ENCODE assay signal across 1 cellular context in genomic region chr14:21023817-21024667, GRCh38.
TF ChIP-seq lines count a peak whose summit lies in the region.

No MANE protein-coding gene starts in this region.

TF ChIP-seq in HepG2, 621 proteins besides CTCF, POLR2A, EP300 and RAD21 (continued from another document and continues in another):
- TF ChIP-seq ZNF513 (CRISPR knock-in tag; conservative IDR thresholded peaks at IDR 0.05) (no peak), STAT5B (CRISPR knock-in tag; IDR thresholded peaks at IDR 0.05) (no peak), SOX13 (IDR thresholded peaks at IDR 0.05) (no peak), SOX13 (CRISPR knock-in tag; conservative IDR thresholded peaks at IDR 0.05 in 1 of 2, IDR thresholded peaks at IDR 0.05 in 1 of 2) (no peak), EED (CRISPR knock-in tag; IDR thresholded peaks at IDR 0.05) (no peak), ZKSCAN8 (CRISPR knock-in tag; IDR thresholded peaks at IDR 0.05; ENCODE audit: borderline replicate concordance) (no peak), EZH2 (conservative IDR thresholded peaks at IDR 0.05; ENCODE audit: low read depth, low read length) (no peak), ZNF839 (CRISPR knock-in tag; IDR thresholded peaks at IDR 0.05; ENCODE audit: borderline replicate concordance) (no peak), ZNF142 (CRISPR knock-in tag; IDR thresholded peaks at IDR 0.05) (no peak), TCF12 (IDR thresholded peaks at IDR 0.05) (no peak), TCF12 (CRISPR knock-in tag; IDR thresholded peaks at IDR 0.05) (peak; percentile 28; the same call in 1 of the 2 replicates), KLF16 (CRISPR knock-in tag; IDR thresholded peaks at IDR 0.05) (no peak), ZNF710 (CRISPR knock-in tag; IDR thresholded peaks at IDR 0.05; ENCODE audit: borderline replicate concordance) (no peak; the same call in 1 of the 2 replicates), KAT7 (CRISPR knock-in tag; IDR thresholded peaks at IDR 0.05; ENCODE audit: borderline replicate concordance) (no peak), WIZ (CRISPR knock-in tag; IDR thresholded peaks at IDR 0.05) (0 out of 2 replicates have a peak, but pooled peaks have one; percentile 67), ZNF362 (CRISPR knock-in tag; IDR thresholded peaks at IDR 0.05; ENCODE audit: borderline replicate concordance) (no peak), RXRB (CRISPR knock-in tag; IDR thresholded peaks at IDR 0.05; ENCODE audit: borderline replicate concordance) (peak; percentile 78), ZNF354B (CRISPR knock-in tag; IDR thresholded peaks at IDR 0.05) (no peak), DMTF1 (CRISPR knock-in tag; IDR thresholded peaks at IDR 0.05) (no peak), ZNF317 (CRISPR knock-in tag; IDR thresholded peaks at IDR 0.05) (peak; percentile 40; the same call in 1 of the 2 replicates), THAP7 (CRISPR knock-in tag; IDR thresholded peaks at IDR 0.05) (no peak), PLSCR1 (CRISPR knock-in tag; IDR thresholded peaks at IDR 0.05; ENCODE audit: borderline replicate concordance) (no peak), SIX1 (CRISPR knock-in tag; IDR thresholded peaks at IDR 0.05; ENCODE audit: borderline replicate concordance) (no peak), NFYC (CRISPR knock-in tag; IDR thresholded peaks at IDR 0.05) (0 out of 2 replicates have a peak, but pooled peaks have one; percentile 26), MIER2 (CRISPR knock-in tag; IDR thresholded peaks at IDR 0.05) (no peak), ZNF558 (CRISPR knock-in tag; IDR thresholded peaks at IDR 0.05; ENCODE audit: borderline replicate concordance) (peak; percentile 14; the same call in 1 of the 2 replicates), ZBTB20 (CRISPR knock-in tag; IDR thresholded peaks at IDR 0.05; ENCODE audit: borderline replicate concordance, low read depth) (no peak), NFAT5 (CRISPR knock-in tag; IDR thresholded peaks at IDR 0.05) (no peak), ZNF350 (CRISPR knock-in tag; IDR thresholded peaks at IDR 0.05; ENCODE audit: borderline replicate concordance, low read depth) (no peak), ZNF30 (CRISPR knock-in tag; IDR thresholded peaks at IDR 0.05) (no peak), SOX5 (CRISPR knock-in tag; IDR thresholded peaks at IDR 0.05; ENCODE audit: borderline replicate concordance) (no peak), HNF4A (CRISPR knock-in tag; IDR thresholded peaks at IDR 0.05) (peak; percentile 83), TBX3 (IDR thresholded peaks at IDR 0.05; ENCODE audit: borderline replicate concordance) (no peak), TARDBP (CRISPR knock-in tag; IDR thresholded peaks at IDR 0.05) (no peak; the same call in 1 of the 2 replicates), ZFP82 (CRISPR knock-in tag; IDR thresholded peaks at IDR 0.05; ENCODE audit: borderline replicate concordance) (no peak), FUBP1 (CRISPR knock-in tag; IDR thresholded peaks at IDR 0.05; ENCODE audit: borderline replicate concordance) (no peak), TSC22D2 (CRISPR knock-in tag; IDR thresholded peaks at IDR 0.05; ENCODE audit: borderline replicate concordance) (no peak), HNRNPUL1 (IDR thresholded peaks at IDR 0.05; ENCODE audit: low read depth, low read length) (no peak), ATRX (CRISPR knock-in tag; IDR thresholded peaks at IDR 0.05; ENCODE audit: borderline replicate concordance) (no peak)
